ENCODE assay signal across 1 cellular context in genomic region chr5:77775773-77776605, GRCh38.
TF ChIP-seq lines count a peak whose summit lies in the region.

Gene TBCA (minus strand): TSS chr5:77776339. CDS start chr5:77776257, 82 bp downstream.

TF ChIP-seq in HepG2, 621 proteins besides CTCF, POLR2A, EP300 and RAD21 (continued from another document and continues in another):
- TF ChIP-seq ZSCAN5A (CRISPR knock-in tag; IDR thresholded peaks at IDR 0.05; ENCODE audit: borderline replicate concordance) (no peak), BCLAF1 (IDR thresholded peaks at IDR 0.05) (no peak), ZNF747 (CRISPR knock-in tag; IDR thresholded peaks at IDR 0.05; ENCODE audit: borderline replicate concordance) (peak; percentile 24; the same call in 1 of the 2 replicates), ZNF12 (CRISPR knock-in tag; IDR thresholded peaks at IDR 0.05) (no peak; the same call in 1 of the 2 replicates), DRAP1 (CRISPR knock-in tag; IDR thresholded peaks at IDR 0.05) (peak; percentile 64; the same call in 1 of the 2 replicates), ZKSCAN5 (CRISPR knock-in tag; IDR thresholded peaks at IDR 0.05) (no peak), ZNF639 (CRISPR knock-in tag; conservative IDR thresholded peaks at IDR 0.05) (no peak), KIAA2018 (CRISPR knock-in tag; IDR thresholded peaks at IDR 0.05; ENCODE audit: borderline replicate concordance) (0 out of 2 replicates have a peak, but pooled peaks have one; percentile 31), RERE (CRISPR knock-in tag; IDR thresholded peaks at IDR 0.05; ENCODE audit: low read depth) (peak; percentile 48; the same call in 1 of the 2 replicates), SRY (CRISPR knock-in tag; IDR thresholded peaks at IDR 0.05) (peak; percentile 89; the same call in 1 of the 2 replicates), ARHGAP35 (CRISPR knock-in tag; IDR thresholded peaks at IDR 0.05; ENCODE audit: borderline replicate concordance) (peak; percentile 67; the same call in 1 of the 2 replicates), THAP8 (CRISPR knock-in tag; IDR thresholded peaks at IDR 0.05; ENCODE audit: borderline replicate concordance) (peak; percentile 84; the same call in 1 of the 2 replicates), THRA (CRISPR knock-in tag; IDR thresholded peaks at IDR 0.05; ENCODE audit: borderline replicate concordance) (no peak), ZNF230 (CRISPR knock-in tag; IDR thresholded peaks at IDR 0.05) (peak; percentile 81; the same call in 1 of the 2 replicates), NPAS2 (CRISPR knock-in tag; IDR thresholded peaks at IDR 0.05; ENCODE audit: borderline replicate concordance) (no peak), ZNF605 (CRISPR knock-in tag; IDR thresholded peaks at IDR 0.05) (no peak), ZNF431 (CRISPR knock-in tag; IDR thresholded peaks at IDR 0.05; ENCODE audit: borderline replicate concordance, low read depth) (no peak), NFYC (CRISPR knock-in tag; IDR thresholded peaks at IDR 0.05) (no peak; the same call in 1 of the 2 replicates), IRF2 (CRISPR knock-in tag; IDR thresholded peaks at IDR 0.05) (no peak), FOXC1 (CRISPR knock-in tag; IDR thresholded peaks at IDR 0.05; ENCODE audit: borderline replicate concordance) (peak; percentile 64; the same call in 1 of the 2 replicates), ZNF451 (CRISPR knock-in tag; IDR thresholded peaks at IDR 0.05) (no peak), PHF8 (CRISPR knock-in tag; IDR thresholded peaks at IDR 0.05) (peak; percentile 96), ZSCAN9 (CRISPR knock-in tag; IDR thresholded peaks at IDR 0.05; ENCODE audit: borderline replicate concordance) (peak; percentile 75; the same call in 1 of the 2 replicates), ZNF484 (CRISPR knock-in tag; IDR thresholded peaks at IDR 0.05; ENCODE audit: borderline replicate concordance, low read depth) (no peak), ZNF720 (CRISPR knock-in tag; IDR thresholded peaks at IDR 0.05) (no peak), ZNF564 (CRISPR knock-in tag; IDR thresholded peaks at IDR 0.05) (peak; percentile 71; the same call in 1 of the 2 replicates), TFE3 (CRISPR knock-in tag; IDR thresholded peaks at IDR 0.05) (no peak), ZBTB21 (CRISPR knock-in tag; IDR thresholded peaks at IDR 0.05) (no peak)
